In genomic region chr20:47335251-47336012, GRCh38 we compare ENCODE assay signal across 10 cellular contexts. TPM values are rescaled to one million over a fixed set of nuclear protein-coding genes. Genes with fewer than 3 reads are reported as not detected.
DNase-seq lines count a peak whose midpoint lies in the region; ATAC-seq and TF ChIP-seq lines count a peak whose summit lies in the region.
"Had no signal": no experiment of that assay in that cellular context is flagged by ENCODE, and none has a peak within 500 bp of the region (broad histone marks: within the 10 kb centered on the region; RNA-seq: fewer than 3 reads in every experiment).

No MANE protein-coding gene starts in this region.

- peaks cover 48% of the 10 kb centered on the region; the same call in 1 of the 2 replicates for H3K36me3 ChIP-seq in Karpas-422 (ENCODE audit: insufficient read depth, low read length)
- peaks cover 89% of the 10 kb centered on the region for H3K36me3 ChIP-seq in mesodermal cell (ENCODE audit: control insufficient read depth, insufficient read depth, low read length)

- H3K4me1 Mint-ChIP-seq in chondrocyte (ENCODE audit: low read depth) = peaks cover 80% of the 10 kb centered on the region
- peaks cover 32% of the 10 kb centered on the region for H3K4me1 Mint-ChIP-seq in activated CD8-positive, alpha-beta memory T cell treated with anti-CD3 and anti-CD28 coated beads, Interleukin-2, amount 10 ng/mL, durations not matched to agents 7 days and 5 days

- 0 out of 2 replicates have a peak overlapping the region, but pooled peaks have one; percentile 1 for H3K9ac ChIP-seq in Karpas-422 (ENCODE audit: low read length)

- peaks cover 33% of the 10 kb centered on the region for H3K4me1 ChIP-seq in Karpas-422 (ENCODE audit: low read length)
- peaks cover 67% of the 10 kb centered on the region for H3K4me1 ChIP-seq in mesodermal cell (ENCODE audit: control insufficient read depth, insufficient read depth, low read length, poor library complexity, severe bottlenecking)

- DNase-seq in Karpas-422 (no peak), chondrocyte (ENCODE audit: low spot score) (no peak), substantia nigra (lab: John Stamatoyannopoulos, UW) (no peak), GM03348 (ENCODE audit: low spot score) (no peak), NCI-H345 treated with DMSO at 0.1 percent for 48 hours (lab: John Stamatoyannopoulos, UW; ENCODE audit: unreplicated experiment) (no peak)
- no peak for DNase-seq in activated CD8-positive, alpha-beta memory T cell treated with anti-CD3 and anti-CD28 coated beads, Interleukin-2, amount 10 ng/mL, durations not matched to agents 7 days and 5 days
- no peak for DNase-seq in effector CD4-positive, alpha-beta T cell
- DNase-seq: activated CD8-positive, alpha-beta memory T cell treated with anti-CD3 and anti-CD28 coated beads for 24 hours; left colon had no signal

- no peaks in the 10 kb centered on the region for H3K9me2 ChIP-seq in Karpas-422 (replicated peaks; ENCODE audit: insufficient read depth, low read length)

- H4K20me1 ChIP-seq in Karpas-422 (ENCODE audit: insufficient read depth, low read depth, low read length) = peaks cover 49% of the 10 kb centered on the region

- H3K27me3 Mint-ChIP-seq in chondrocyte (ENCODE audit: low read depth) = no peaks in the 10 kb centered on the region
- no peaks in the 10 kb centered on the region for H3K27me3 Mint-ChIP-seq in activated CD8-positive, alpha-beta memory T cell treated with anti-CD3 and anti-CD28 coated beads, Interleukin-2, amount 10 ng/mL, durations not matched to agents 7 days and 5 days

- H3K4me2 ChIP-seq in Karpas-422 (ENCODE audit: low read depth, low read length, poor library complexity, severe bottlenecking) = peak overlapping the region; percentile 14

- no peak overlapping the region for H3K4me3 Mint-ChIP-seq in chondrocyte (ENCODE audit: unreplicated experiment)
- H3K4me3 Mint-ChIP-seq in activated CD8-positive, alpha-beta memory T cell treated with anti-CD3 and anti-CD28 coated beads, Interleukin-2, amount 10 ng/mL, durations not matched to agents 7 days and 5 days = no peak overlapping the region

- CTCF ChIA-PET in activated CD8-positive, alpha-beta memory T cell treated with anti-CD3 and anti-CD28 coated beads, Interleukin-2, amount 10 ng/mL, durations not matched to agents 7 days and 5 days (lab: Charles Lee) = interaction anchor here (1.3 kb wide), 1 partner anchor 48 kb away, joined by 3 read pairs; no protein-coding TSS in a partner anchor

- peaks cover 7% of the 10 kb centered on the region for H3K9me3 Mint-ChIP-seq in chondrocyte (ENCODE audit: low read depth)
- no peaks in the 10 kb centered on the region for H3K9me3 Mint-ChIP-seq in activated CD8-positive, alpha-beta memory T cell treated with anti-CD3 and anti-CD28 coated beads, Interleukin-2, amount 10 ng/mL, durations not matched to agents 7 days and 5 days (ENCODE audit: low read depth)

- peaks cover 96% of the 10 kb centered on the region for H3K79me2 ChIP-seq in Karpas-422 (ENCODE audit: low read length)

- H3K9me3 ChIP-seq in Karpas-422 (ENCODE audit: low read length) = no peaks in the 10 kb centered on the region
- H3K9me3 ChIP-seq in mesodermal cell (ENCODE audit: control insufficient read depth, low read length) = no peaks in the 10 kb centered on the region

- H2AFZ ChIP-seq in Karpas-422 (ENCODE audit: low read length) = no peak overlapping the region

- H3K36me3 Mint-ChIP-seq in chondrocyte (ENCODE audit: low read depth) = peaks cover 14% of the 10 kb centered on the region
- peaks cover 32% of the 10 kb centered on the region for H3K36me3 Mint-ChIP-seq in activated CD8-positive, alpha-beta memory T cell treated with anti-CD3 and anti-CD28 coated beads, Interleukin-2, amount 10 ng/mL, durations not matched to agents 7 days and 5 days

- WGBS in mesodermal cell (ENCODE audit: insufficient coverage in 2 of 2), 2 experiments = 94 to 96% methylated on average over 3 of the region's 10 CpGs

- peak overlapping the region; percentile 92 for H3K27ac Mint-ChIP-seq in chondrocyte (ENCODE audit: unreplicated experiment)
- no peak overlapping the region for H3K27ac Mint-ChIP-seq in activated CD8-positive, alpha-beta memory T cell treated with anti-CD3 and anti-CD28 coated beads, Interleukin-2, amount 10 ng/mL, durations not matched to agents 7 days and 5 days

- no peak for ATAC-seq in activated CD8-positive, alpha-beta memory T cell treated with anti-CD3 and anti-CD28 coated beads, Interleukin-2, amount 10 ng/mL, durations not matched to agents 7 days and 5 days
- ATAC-seq: left colon had no signal

- H3K27ac ChIP-seq in Karpas-422 (ENCODE audit: low read length) = peak overlapping the region; percentile 51
- H3K27ac ChIP-seq in mesodermal cell (ENCODE audit: low read depth, low read length, severe bottlenecking) = peak overlapping the region; percentile 47
- H3K27ac ChIP-seq in substantia nigra (ENCODE audit: low read depth, low read length, poor library complexity, severe bottlenecking) = peak overlapping the region; percentile 97

- no peak for TF ChIP-seq CTCF in chondrocyte (IDR thresholded peaks at IDR 0.05)

- H3K4me3 ChIP-seq in Karpas-422 (ENCODE audit: low read length) (no peak overlapping the region), mesodermal cell (ENCODE audit: extremely low read depth, insufficient read depth, low read length, poor library complexity, severe bottlenecking) (no peak overlapping the region)

- no peaks in the 10 kb centered on the region for H3K27me3 ChIP-seq in Karpas-422 (ENCODE audit: low read length)

RNA-seq across cellular contexts. Expression of gene ZMYND8, which starts 21.1 kb away (rescaled TPM):
- 33.0 and 44.1 TPM in 2 replicates for total RNA-seq in Karpas-422 (2014; rRNA removed; shearing (Covaris generic); ENCODE audit: low replicate concordance)
- total RNA-seq in chondrocyte = 31.9 to 35.0 TPM (median 33.8 TPM) in 3 replicates
- polyA plus RNA-seq in mesodermal cell (2013, experiment 1 of 2) = 58.2 TPM
- polyA plus RNA-seq in mesodermal cell (2013, experiment 2 of 2) = 55.0 TPM
- total RNA-seq in activated CD8-positive, alpha-beta memory T cell treated with anti-CD3 and anti-CD28 coated beads, Interleukin-2, amount 10 ng/mL, durations not matched to agents 7 days and 5 days = 10 to 100 TPM; 39.4 to 45.2 TPM

Comparison
In these comparisons a context has a peak if more than half of its experiments do, and no peak if none do; other contexts are left out.
1. H3K27ac ChIP-seq: peak in every context shown above with its lines; median percentile 97 in substantia nigra; 51 in Karpas-422; 47 in mesodermal cell.